Comparison of ENCODE assay signal across 13 cellular contexts in the genomic region with DNA sequence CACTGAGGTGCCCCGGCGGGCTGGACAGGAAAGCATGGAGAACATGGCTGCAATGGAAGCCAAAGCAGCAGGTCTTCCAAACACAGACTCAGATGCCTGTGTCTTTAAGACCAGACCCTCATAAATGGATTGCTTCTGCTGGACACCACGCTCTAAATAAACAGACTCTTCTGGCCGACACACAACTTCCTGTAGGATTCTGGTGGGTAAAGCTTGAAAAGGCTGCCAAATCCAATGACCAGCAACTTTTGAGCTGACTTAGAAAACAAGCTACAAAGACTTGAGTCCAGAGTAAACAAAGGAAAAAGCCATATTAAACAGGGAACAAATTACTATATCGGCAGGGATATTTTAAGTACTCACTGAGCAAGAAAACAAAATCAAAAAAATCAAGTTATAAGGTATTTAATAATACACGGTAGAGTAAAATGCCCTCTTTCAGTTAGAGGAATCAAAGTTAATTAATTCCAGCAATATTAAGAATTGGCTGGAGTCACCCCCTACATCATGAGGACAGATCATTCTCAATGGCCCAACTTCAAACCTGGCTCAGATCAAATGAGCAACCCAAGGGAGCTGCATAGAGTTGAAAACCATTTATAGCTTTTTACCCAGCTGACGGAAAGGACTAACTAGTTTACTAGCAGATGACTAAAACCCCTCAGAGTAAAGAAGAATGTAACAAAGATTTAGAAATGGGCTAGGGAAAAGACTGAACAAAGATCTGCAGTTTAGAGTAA.
DNase-seq lines count a peak whose midpoint lies in the region; ATAC-seq, FAIRE-seq and TF ChIP-seq lines count a peak whose summit lies in the region.
"Had no signal": no experiment of that assay in that cellular context is flagged by ENCODE, and none has a peak within 500 bp of the region (broad histone marks: within the 10 kb centered on the region; RNA-seq: fewer than 3 reads in every experiment).

No MANE protein-coding gene starts in this region.

- TF ChIP-seq POLR2A in esophagus squamous epithelium (IDR thresholded peaks at IDR 0.05) (no peak), testis (IDR thresholded peaks at IDR 0.05) (no peak)

- H3K9me3 ChIP-seq in MG63, result no peaks in the 10 kb centered on the region
- no peaks in the 10 kb centered on the region for H3K9me3 ChIP-seq in esophagus squamous epithelium
- H3K9me3 ChIP-seq in lower lobe of right lung, result no peaks in the 10 kb centered on the region
- no peaks in the 10 kb centered on the region for H3K9me3 ChIP-seq in testis

- H3K4me1 ChIP-seq in esophagus squamous epithelium (peaks cover 0 to 75% (median 35%) of the 10 kb centered on the region in 3 donors), lower lobe of right lung (peaks cover 51% of the 10 kb centered on the region), testis (peaks cover 37% of the 10 kb centered on the region)

- H3K4me3 ChIP-seq in MG63 (no peak overlapping the region), esophagus squamous epithelium (no peak overlapping the region), lower lobe of right lung (no peak overlapping the region), testis (no peak overlapping the region)

- WGBS in esophagus squamous epithelium, 2 donors, result 65 to 84% methylated on average over 7 of the region's 7 CpGs
- WGBS in testis, 2 donors, result 56 to 59% methylated on average over 6 to 7 of the region's 7 CpGs

- no peak for FAIRE-seq in GM19239 (lab: Jason Lieb, UNC)

- intact Hi-C loops in esophagus squamous epithelium (cut with DNase I) (no loop called here), lower lobe of right lung (cut with DNase I) (no loop called here), testis (cut with DNase I; ENCODE audit: low total_unique reads) (no loop called here)

- ATAC-seq in lower lobe of right lung (no peak), HG03159 (IDR thresholded peaks at IDR 0.05; ENCODE audit: unreplicated experiment) (no peak)

- peak overlapping the region in 3 of 4 donors; percentile 67 to 77 (median 75) for H3K27ac ChIP-seq in esophagus squamous epithelium
- peak overlapping the region; percentile 12 for H3K27ac ChIP-seq in lower lobe of right lung
- H3K27ac ChIP-seq in testis, result peak overlapping the region; percentile 66 to 85

- TF ChIP-seq CTCF in esophagus squamous epithelium (IDR thresholded peaks at IDR 0.05), result no peak
- TF ChIP-seq CTCF in lower lobe of right lung (IDR thresholded peaks at IDR 0.05), result no peak
- no peak for TF ChIP-seq CTCF in testis (IDR thresholded peaks at IDR 0.05)

- no peaks in the 10 kb centered on the region for H3K27me3 ChIP-seq in MG63
- no peaks in the 10 kb centered on the region for H3K27me3 ChIP-seq in esophagus squamous epithelium
- no peaks in the 10 kb centered on the region for H3K27me3 ChIP-seq in lower lobe of right lung (ENCODE audit: low read depth)
- no peaks in the 10 kb centered on the region for H3K27me3 ChIP-seq in testis

- peak; percentile 65 for DNase-seq in MG63
- no peak for DNase-seq in esophagus squamous epithelium (lab: John Stamatoyannopoulos, UW)
- no peak for DNase-seq in lower lobe of right lung
- DNase-seq in testis, result no peak
- DNase-seq in GM19239 (ENCODE audit: insufficient read length, low spot score), result no peak
- no peak for DNase-seq in amniotic stem cell (lab: John Stamatoyannopoulos, UW)
- DNase-seq in OCI-M1 (lab: John Stamatoyannopoulos, UW), result no peak
- DNase-seq: activated CD4-positive, alpha-beta T cell treated with anti-CD3 and anti-CD28 coated beads, Interleukin-2, amount 50 U/mL, for 4 hours; activated naive CD4-positive, alpha-beta T cell treated with anti-CD3 and anti-CD28 coated beads, Interleukin-2, amount 10 ng/mL, durations not matched to agents 7 days and 5 days; CD4-positive, alpha-beta memory T cell; effector memory CD4-positive, alpha-beta T cell; nucleus accumbens had no signal

- H3K36me3 ChIP-seq in MG63, result no peaks in the 10 kb centered on the region
- peaks cover 0 to 27% (median 0%) of the 10 kb centered on the region in 3 donors for H3K36me3 ChIP-seq in esophagus squamous epithelium
- H3K36me3 ChIP-seq in lower lobe of right lung, result peaks cover 5% of the 10 kb centered on the region
- H3K36me3 ChIP-seq in testis (ENCODE audit: low read depth, missing control alignments), result no peaks in the 10 kb centered on the region

Comparison
In these comparisons a context has a peak if more than half of its experiments do, and no peak if none do; other contexts are left out.
1. H3K27ac ChIP-seq: peak in every context shown above with its lines; median percentile 76 in testis; 75 in esophagus squamous epithelium; 12 in lower lobe of right lung.